ENCODE assay signal across 18 cellular contexts in the genomic region with DNA sequence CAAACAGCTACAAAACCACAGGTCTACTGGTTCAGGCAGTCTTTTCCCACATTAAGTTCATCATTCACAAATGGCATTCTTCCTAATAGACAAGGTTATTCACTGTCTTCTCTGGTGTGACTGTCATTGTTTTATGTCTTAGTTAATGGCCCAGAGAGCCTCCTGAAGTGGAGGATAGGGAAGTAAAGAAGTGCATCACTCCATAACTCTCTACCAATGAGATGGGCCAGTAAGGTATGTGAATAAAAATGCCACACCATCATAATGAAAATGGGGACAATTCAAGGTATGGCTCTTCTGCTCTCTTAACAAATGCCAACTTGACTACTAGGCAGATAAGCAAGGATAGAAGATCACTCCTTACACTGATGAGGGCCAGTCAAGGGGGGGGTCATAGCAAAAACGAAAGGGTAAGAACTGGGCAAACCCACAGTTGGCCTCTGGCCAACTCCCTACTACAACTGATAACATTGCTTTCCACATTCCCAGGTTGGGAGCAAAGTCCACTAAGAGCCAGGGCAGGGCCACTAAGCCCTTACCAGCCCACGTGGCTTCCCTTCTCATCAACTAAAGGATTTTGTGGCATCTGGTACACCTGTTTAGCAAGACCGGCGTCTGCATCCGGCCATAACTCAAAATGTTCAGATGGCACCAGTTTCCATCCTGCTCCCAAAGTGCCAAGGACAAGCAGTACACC. TPM values are rescaled to one million over a fixed set of nuclear protein-coding genes. Genes with fewer than 3 reads are reported as not detected.
A peak's percentile ranks its signal among the peaks of the same experiment; 100 is the strongest.
DNase-seq lines count a peak whose midpoint lies in the region; ATAC-seq and TF ChIP-seq lines count a peak whose summit lies in the region.
"Had no signal": no experiment of that assay in that cellular context is flagged by ENCODE, and none has a peak within 500 bp of the region (broad histone marks: within the 10 kb centered on the region; RNA-seq: fewer than 3 reads in every experiment).

No MANE protein-coding gene starts in this region.

- peaks cover 2 to 17% (median 6%) of the 10 kb centered on the region in 4 donors for H3K4me1 Mint-ChIP-seq in CD4-positive, CD25-positive, alpha-beta regulatory T cell
- H3K4me1 Mint-ChIP-seq in HFFc6 (ENCODE audit: low read depth), result peaks cover under 1% of the 10 kb centered on the region; the same call in 1 of the 2 replicates
- peaks cover 31% of the 10 kb centered on the region for H3K4me1 Mint-ChIP-seq in endodermal cell

- no peaks in the 10 kb centered on the region for H3K9me3 ChIP-seq in CD4-positive, CD25-positive, alpha-beta regulatory T cell (ENCODE audit: control insufficient read depth in 2 of 2, low read length in 2 of 2)
- H3K9me3 ChIP-seq in endodermal cell (ENCODE audit: control insufficient read depth, low read length), result no peaks in the 10 kb centered on the region
- no peaks in the 10 kb centered on the region for H3K9me3 ChIP-seq in ovary
- H3K9me3 ChIP-seq: breast epithelium had no signal

- intact Hi-C loops in ovary (cut with DNase I), result no loop called here

- no peak for TF ChIP-seq POLR2A in ovary (IDR thresholded peaks at IDR 0.05)

- TF ChIP-seq CTCF in HFFc6 (IDR thresholded peaks at IDR 0.05), result no peak
- no peak for TF ChIP-seq CTCF in endodermal cell (conservative IDR thresholded peaks at IDR 0.05)
- TF ChIP-seq CTCF in ovary (IDR thresholded peaks at IDR 0.05), result no peak

- H3K9me3 Mint-ChIP-seq in CD4-positive, CD25-positive, alpha-beta regulatory T cell, result no peaks in the 10 kb centered on the region
- H3K9me3 Mint-ChIP-seq in HFFc6 (no peaks in the 10 kb centered on the region), endodermal cell (no peaks in the 10 kb centered on the region)

- TF ChIP-seq EP300 in ovary (IDR thresholded peaks at IDR 0.05), result no peak

- no peak overlapping the region for H3K9ac ChIP-seq in endodermal cell (ENCODE audit: extremely low read depth, low read length, poor library complexity, severe bottlenecking)

- H3K4me1 ChIP-seq in CD4-positive, CD25-positive, alpha-beta regulatory T cell (ENCODE audit: control insufficient read depth, insufficient read depth, low read length, poor library complexity, severe bottlenecking), result no peaks in the 10 kb centered on the region
- H3K4me1 ChIP-seq in endodermal cell (ENCODE audit: control insufficient read depth, insufficient read depth, low read length) (peaks cover 10% of the 10 kb centered on the region), ovary (ENCODE audit: insufficient read depth) (peaks cover 2% of the 10 kb centered on the region)
- H3K4me1 ChIP-seq: breast epithelium had no signal

- H3K27ac Mint-ChIP-seq in CD4-positive, CD25-positive, alpha-beta regulatory T cell, result peak overlapping the region in 2 of 3 donors; percentile 33 to 47
- H3K27ac Mint-ChIP-seq in HFFc6, result peak overlapping the region; percentile 48
- H3K27ac Mint-ChIP-seq in endodermal cell, result no peak overlapping the region

- no peaks in the 10 kb centered on the region for H3K27me3 ChIP-seq in CD4-positive, CD25-positive, alpha-beta regulatory T cell (ENCODE audit: control insufficient read depth, insufficient read depth, low read length)
- no peaks in the 10 kb centered on the region for H3K27me3 ChIP-seq in endodermal cell (ENCODE audit: control insufficient read depth, insufficient read depth, low read length, poor library complexity, severe bottlenecking)
- no peaks in the 10 kb centered on the region for H3K27me3 ChIP-seq in ovary
- H3K27me3 ChIP-seq: breast epithelium had no signal

- WGBS in endodermal cell (ENCODE audit: insufficient coverage in 1 of 2, insufficient read length in 1 of 2), 2 experiments, result 93 to 100% methylated on average over 4 to 5 of the region's 5 CpGs
- 60 to 64% (median 63%) methylated on average over 5 of the region's 5 CpGs for WGBS in ovary, 3 donors

- no peak for DNase-seq in CD4-positive, CD25-positive, alpha-beta regulatory T cell
- DNase-seq in HFFc6 (no peak), amniotic epithelial cell (ENCODE audit: low read depth) (peak; percentile 29), mucosa of gallbladder (ENCODE audit: low spot score) (peak; percentile 89), NCI-H774 (lab: John Stamatoyannopoulos, UW) (no peak), endodermal cell (no peak), OCI-M1 (lab: John Stamatoyannopoulos, UW) (no peak), ovary (no peak)
- DNase-seq: activated CD4-positive, alpha-beta T cell treated with anti-CD3 and anti-CD28 coated beads for 4 hours; activated CD8-positive, alpha-beta memory T cell treated with anti-CD3 and anti-CD28 coated beads, Interleukin-2, amount 50 U/mL, for 4 hours; activated naive CD4-positive, alpha-beta T cell treated with Interleukin-2 at 50 U/mL for 16 hours; dermis blood vessel endothelial cell; KG1; left ventricle myocardium superior; NCI-H69 had no signal

- H3K36me3 ChIP-seq in CD4-positive, CD25-positive, alpha-beta regulatory T cell (ENCODE audit: control insufficient read depth, insufficient read depth, low read length), result peaks cover 93% of the 10 kb centered on the region
- H3K36me3 ChIP-seq in endodermal cell (ENCODE audit: control insufficient read depth, insufficient read depth, low read length) (peaks cover 96% of the 10 kb centered on the region), ovary (peaks cover 2% of the 10 kb centered on the region)

- H3K4me3 Mint-ChIP-seq in CD4-positive, CD25-positive, alpha-beta regulatory T cell, result no peak overlapping the region
- H3K4me3 Mint-ChIP-seq in HFFc6, result no peak overlapping the region
- H3K4me3 Mint-ChIP-seq in endodermal cell, result no peak overlapping the region

- ATAC-seq in CD4-positive, CD25-positive, alpha-beta regulatory T cell (ENCODE audit: low read depth in 2 of 2), result no peak
- ATAC-seq: HCT116, left ventricle myocardium superior had no signal

- no peak overlapping the region for H3K27ac ChIP-seq in CD4-positive, CD25-positive, alpha-beta regulatory T cell (ENCODE audit: insufficient read depth, low read length, poor library complexity, severe bottlenecking)
- H3K27ac ChIP-seq in endodermal cell (ENCODE audit: low read depth, low read length) (no peak overlapping the region), ovary (no peak overlapping the region)
- H3K27ac ChIP-seq: breast epithelium, HL-60 had no signal

- H3K4me3 ChIP-seq in CD4-positive, CD25-positive, alpha-beta regulatory T cell (ENCODE audit: low read depth, low read length), result no peak overlapping the region
- H3K4me3 ChIP-seq in endodermal cell (ENCODE audit: low read length) (no peak overlapping the region), ovary (no peak overlapping the region)
- H3K4me3 ChIP-seq: breast epithelium had no signal

- peaks cover 68% of the 10 kb centered on the region for H3K36me3 Mint-ChIP-seq in CD4-positive, CD25-positive, alpha-beta regulatory T cell
- H3K36me3 Mint-ChIP-seq in HFFc6 (ENCODE audit: low read depth) (peaks cover 67% of the 10 kb centered on the region), endodermal cell (ENCODE audit: low read depth) (peaks cover 97% of the 10 kb centered on the region)

- no peaks in the 10 kb centered on the region for H3K27me3 Mint-ChIP-seq in CD4-positive, CD25-positive, alpha-beta regulatory T cell
- H3K27me3 Mint-ChIP-seq in HFFc6 (ENCODE audit: insufficient read depth), result no peaks in the 10 kb centered on the region; the same call in none of the 2 replicates
- H3K27me3 Mint-ChIP-seq in endodermal cell (ENCODE audit: insufficient read depth), result no peaks in the 10 kb centered on the region

RNA-seq across cellular contexts. Expression of a gene that starts 10.0 kb away (rescaled TPM):
- 236 TPM for total RNA-seq in CD4-positive, CD25-positive, alpha-beta regulatory T cell
- 10 to 100 TPM; 17.0 to 28.3 (median 21.3) TPM for polyA plus RNA-seq in CD4-positive, CD25-positive, alpha-beta regulatory T cell
- total RNA-seq in HFFc6 (2021; fragmentation: NEBNext Ultra II Directional; extraction: Animal tissue kit (Norgen Biotek cat#: 25700)), result 100 to 1,000 TPM; 322 to 352 (median 347) TPM
- total RNA-seq in mucosa of gallbladder (211 TPM), endodermal cell (100 to 1,000 TPM; 230 to 270 TPM), ovary (100 to 1,000 TPM; 139 to 345 (median 259) TPM)
- polyA plus RNA-seq in endodermal cell (2013, experiment 1 of 2), result 153 TPM
- 140 TPM for polyA plus RNA-seq in endodermal cell (2013, experiment 2 of 2)
- polyA plus RNA-seq in ovary, result 100 to 1,000 TPM; 127 to 316 TPM

Comparison
In these comparisons a context has a peak if more than half of its experiments do, and no peak if none do; other contexts are left out.
1. DNase-seq: peak in amniotic epithelial cell (single experiment) and mucosa of gallbladder (single experiment); none in CD4-positive, CD25-positive, alpha-beta regulatory T cell (0 of 3), HFFc6 (single experiment), NCI-H774 (single experiment), endodermal cell (single experiment), OCI-M1 (single experiment) and ovary (0 of 5).